10 cellular contexts compared by ENCODE assay signal in genomic region chr16:56649271-56649670, GRCh38. TPM values are rescaled to one million over a fixed set of nuclear protein-coding genes. Genes with fewer than 3 reads are reported as not detected.
"Had no signal": no experiment of that assay in that cellular context is flagged by ENCODE, and none has a peak within 500 bp of the region (broad histone marks: within the 10 kb centered on the region; RNA-seq: fewer than 3 reads in every experiment).

No MANE protein-coding gene starts in this region.

- H3K9me3 ChIP-seq: HAP-1 had no signal

- H3K27ac ChIP-seq: GM23248, HL-60 had no signal

- H3K4me3 ChIP-seq: GM23248, HAP-1 had no signal

- DNase-seq: GM23248, GOT3, H7, HFFc6 had no signal

- H2AFZ ChIP-seq: GM23248 had no signal

- H3K9ac ChIP-seq: GM23248 had no signal

- H3K36me3 ChIP-seq: HAP-1 had no signal

RNA-seq across cellular contexts. Expression of gene MT1B, which starts 2.4 kb away (rescaled TPM):
- total RNA-seq: GM23248, H4, H7, HFFc6, HT1080 had no signal
- polyA plus RNA-seq: GM23248, HepG2, IgD-negative memory B cell had no signal

RNA-seq across cellular contexts. Expression of gene MT1F, which starts 8.5 kb away (rescaled TPM):
- total RNA-seq: HFFc6, HT1080 had no signal

RNA-seq across cellular contexts. Expression of gene MT1A, which starts 10.8 kb away (rescaled TPM):
- total RNA-seq: GM23248, H4, HT1080 had no signal
- polyA plus RNA-seq: IgD-negative memory B cell had no signal

RNA-seq across cellular contexts. Expression of gene MT1M, which starts 16.8 kb away (rescaled TPM):
- total RNA-seq: H4, HT1080 had no signal
- polyA plus RNA-seq: HepG2, IgD-negative memory B cell had no signal

RNA-seq across cellular contexts. Expression of gene MT1G, which starts 18.6 kb away (rescaled TPM):
- total RNA-seq: GM23248, H4 had no signal
- polyA plus RNA-seq: IgD-negative memory B cell had no signal
